In genomic region chr19:17136617-17137016, GRCh38 we compare ENCODE assay signal across 1 cellular context.
TF ChIP-seq lines count a peak whose summit lies in the region.

No MANE protein-coding gene starts in this region.

TF ChIP-seq in WTC11, 78 proteins besides CTCF, POLR2A, EP300 and RAD21:
- TF ChIP-seq, protein P1, sequence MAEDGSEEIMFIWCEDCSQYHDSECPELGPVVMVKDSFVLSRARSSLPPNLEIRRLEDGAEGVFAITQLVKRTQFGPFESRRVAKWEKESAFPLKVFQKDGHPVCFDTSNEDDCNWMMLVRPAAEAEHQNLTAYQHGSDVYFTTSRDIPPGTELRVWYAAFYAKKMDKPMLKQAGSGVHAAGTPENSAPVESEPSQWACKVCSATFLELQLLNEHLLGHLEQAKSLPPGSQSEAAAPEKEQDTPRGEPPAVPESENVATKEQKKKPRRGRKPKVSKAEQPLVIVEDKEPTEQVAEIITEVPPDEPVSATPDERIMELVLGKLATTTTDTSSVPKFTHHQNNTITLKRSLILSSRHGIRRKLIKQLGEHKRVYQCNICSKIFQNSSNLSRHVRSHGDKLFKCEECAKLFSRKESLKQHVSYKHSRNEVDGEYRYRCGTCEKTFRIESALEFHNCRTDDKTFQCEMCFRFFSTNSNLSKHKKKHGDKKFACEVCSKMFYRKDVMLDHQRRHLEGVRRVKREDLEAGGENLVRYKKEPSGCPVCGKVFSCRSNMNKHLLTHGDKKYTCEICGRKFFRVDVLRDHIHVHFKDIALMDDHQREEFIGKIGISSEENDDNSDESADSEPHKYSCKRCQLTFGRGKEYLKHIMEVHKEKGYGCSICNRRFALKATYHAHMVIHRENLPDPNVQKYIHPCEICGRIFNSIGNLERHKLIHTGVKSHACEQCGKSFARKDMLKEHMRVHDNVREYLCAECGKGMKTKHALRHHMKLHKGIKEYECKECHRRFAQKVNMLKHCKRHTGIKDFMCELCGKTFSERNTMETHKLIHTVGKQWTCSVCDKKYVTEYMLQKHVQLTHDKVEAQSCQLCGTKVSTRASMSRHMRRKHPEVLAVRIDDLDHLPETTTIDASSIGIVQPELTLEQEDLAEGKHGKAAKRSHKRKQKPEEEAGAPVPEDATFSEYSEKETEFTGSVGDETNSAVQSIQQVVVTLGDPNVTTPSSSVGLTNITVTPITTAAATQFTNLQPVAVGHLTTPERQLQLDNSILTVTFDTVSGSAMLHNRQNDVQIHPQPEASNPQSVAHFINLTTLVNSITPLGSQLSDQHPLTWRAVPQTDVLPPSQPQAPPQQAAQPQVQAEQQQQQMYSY (CRISPR knock-in tag; IDR thresholded peaks at IDR 0.05), result no peak
- TF ChIP-seq SOX15 (CRISPR knock-in tag; IDR thresholded peaks at IDR 0.05) (no peak), ELF4 (CRISPR knock-in tag; IDR thresholded peaks at IDR 0.05; ENCODE audit: low read depth) (no peak), AR (CRISPR knock-in tag; IDR thresholded peaks at IDR 0.05) (no peak), RORB (CRISPR knock-in tag; IDR thresholded peaks at IDR 0.05) (no peak), GABPB1 (CRISPR knock-in tag; IDR thresholded peaks at IDR 0.05) (peak; percentile 49; the same call in 1 of the 2 replicates), ATF3 (CRISPR knock-in tag; conservative IDR thresholded peaks at IDR 0.05) (no peak)
- TF ChIP-seq, protein P2, sequence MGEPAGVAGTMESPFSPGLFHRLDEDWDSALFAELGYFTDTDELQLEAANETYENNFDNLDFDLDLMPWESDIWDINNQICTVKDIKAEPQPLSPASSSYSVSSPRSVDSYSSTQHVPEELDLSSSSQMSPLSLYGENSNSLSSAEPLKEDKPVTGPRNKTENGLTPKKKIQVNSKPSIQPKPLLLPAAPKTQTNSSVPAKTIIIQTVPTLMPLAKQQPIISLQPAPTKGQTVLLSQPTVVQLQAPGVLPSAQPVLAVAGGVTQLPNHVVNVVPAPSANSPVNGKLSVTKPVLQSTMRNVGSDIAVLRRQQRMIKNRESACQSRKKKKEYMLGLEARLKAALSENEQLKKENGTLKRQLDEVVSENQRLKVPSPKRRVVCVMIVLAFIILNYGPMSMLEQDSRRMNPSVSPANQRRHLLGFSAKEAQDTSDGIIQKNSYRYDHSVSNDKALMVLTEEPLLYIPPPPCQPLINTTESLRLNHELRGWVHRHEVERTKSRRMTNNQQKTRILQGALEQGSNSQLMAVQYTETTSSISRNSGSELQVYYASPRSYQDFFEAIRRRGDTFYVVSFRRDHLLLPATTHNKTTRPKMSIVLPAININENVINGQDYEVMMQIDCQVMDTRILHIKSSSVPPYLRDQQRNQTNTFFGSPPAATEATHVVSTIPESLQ (CRISPR knock-in tag; IDR thresholded peaks at IDR 0.05), result no peak
